In the genomic region with DNA sequence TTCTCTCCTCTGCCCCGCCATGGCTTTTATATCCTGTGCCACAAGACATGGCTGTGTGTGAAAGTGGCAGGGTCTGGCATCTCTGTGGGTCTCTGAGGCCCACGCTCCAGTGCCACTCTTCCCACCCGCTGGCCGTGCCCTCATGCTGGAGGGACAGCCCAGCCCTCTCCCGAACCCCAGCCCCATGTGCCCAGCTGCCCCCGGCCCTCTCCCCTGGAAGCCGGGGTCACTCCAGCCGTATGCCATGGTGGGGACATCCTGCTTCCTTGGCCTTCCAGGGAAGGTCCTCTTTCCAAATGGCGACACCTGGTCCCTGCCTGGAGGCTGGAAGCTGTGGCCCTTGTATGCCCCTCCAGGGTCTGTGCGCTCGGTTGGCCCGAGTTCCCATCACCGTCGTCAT, we compare ENCODE assay signal across 23 cellular contexts.
"Had no signal": no experiment of that assay in that cellular context is flagged by ENCODE, and none has a peak within 500 bp of the region (broad histone marks: within the 10 kb centered on the region; RNA-seq: fewer than 3 reads in every experiment).

No MANE protein-coding gene starts in this region.

- H3K27me3 Mint-ChIP-seq: activated CD4-positive, alpha-beta memory T cell treated with anti-CD3 and anti-CD28 coated beads, Interleukin-2, amount 10 ng/mL, durations not matched to agents 7 days and 5 days; memory B cell; naive B cell; stimulated activated naive CD8-positive, alpha-beta T cell treated with anti-CD3 and anti-CD28 coated beads, Interleukin-15, amount 100 ng/mL, for 72 hours had no signal

- H3K27ac Mint-ChIP-seq: activated CD4-positive, alpha-beta memory T cell treated with anti-CD3 and anti-CD28 coated beads, Interleukin-2, amount 10 ng/mL, durations not matched to agents 7 days and 5 days; dendritic cell treated with granulocyte-macrophage colony-stimulating factor and Interleukin-4, amounts not matched to agents 40 ng/mL and 50 ng/mL, for 4 days; T-helper 1 cell treated with Interleukin-12 subunit alpha and Interleukin-12 subunit beta and Interleukin-4 antibody, amounts not matched to agents 30 μg/mL and 1 μg/mL, for 36 hours had no signal

- DNase-seq: activated CD4-positive, alpha-beta memory T cell treated with anti-CD3 and anti-CD28 coated beads, Interleukin-2, amount 10 ng/mL, durations not matched to agents 7 days and 5 days; activated CD4-positive, alpha-beta T cell treated with anti-CD3 and anti-CD28 coated beads for 48 hours; activated T-cell treated with anti-CD3 and anti-CD28 coated beads for 4 hours; aorta; brain microvascular endothelial cell; caudate nucleus; effector CD4-positive, alpha-beta T cell; foreskin fibroblast; mucosa of descending colon; naive B cell; stimulated activated CD4-positive, alpha-beta T cell treated with anti-CD3 and anti-CD28 coated beads, Interleukin-1b, Interleukin-23, amount 100 ng/mL, for 48 hours; stimulated activated naive CD8-positive, alpha-beta T cell treated with anti-CD3 and anti-CD28 coated beads, Interleukin-15, amount 100 ng/mL, for 72 hours; T1000; trophoblast cell had no signal

- H3K4me3 ChIP-seq: hepatocyte, mucosa of descending colon, neural progenitor cell, ovary, prostate gland, vagina had no signal

- H3K4me1 ChIP-seq: neural progenitor cell had no signal

- H3K9ac ChIP-seq: neural progenitor cell had no signal

- H3K36me3 ChIP-seq: brain microvascular endothelial cell, neural progenitor cell, ovary, prostate gland had no signal

- H3K9me3 ChIP-seq: mucosa of descending colon, ovary, prostate gland, vagina had no signal

- H3K27ac ChIP-seq: brain microvascular endothelial cell, neural progenitor cell, ovary, vagina had no signal

- H3K4me3 Mint-ChIP-seq: activated CD4-positive, alpha-beta memory T cell treated with anti-CD3 and anti-CD28 coated beads, Interleukin-2, amount 10 ng/mL, durations not matched to agents 7 days and 5 days; dendritic cell treated with granulocyte-macrophage colony-stimulating factor and Interleukin-4, amounts not matched to agents 40 ng/mL and 50 ng/mL, for 4 days; memory B cell; stimulated activated naive CD8-positive, alpha-beta T cell treated with anti-CD3 and anti-CD28 coated beads, Interleukin-15, amount 100 ng/mL, for 72 hours; T-helper 1 cell treated with Interleukin-12 subunit alpha and Interleukin-12 subunit beta and Interleukin-4 antibody, amounts not matched to agents 30 μg/mL and 1 μg/mL, for 36 hours had no signal

- H3K36me3 Mint-ChIP-seq: activated naive CD4-positive, alpha-beta T cell treated with anti-CD3 and anti-CD28 coated beads, Interleukin-2, amount 50 U/mL, for 72 hours; memory B cell; naive B cell had no signal

- H3K4me1 Mint-ChIP-seq: activated CD4-positive, alpha-beta memory T cell treated with anti-CD3 and anti-CD28 coated beads, Interleukin-2, amount 10 ng/mL, durations not matched to agents 7 days and 5 days; stimulated activated naive CD8-positive, alpha-beta T cell treated with anti-CD3 and anti-CD28 coated beads, Interleukin-15, amount 100 ng/mL, for 72 hours had no signal

- ATAC-seq: activated naive CD4-positive, alpha-beta T cell treated with anti-CD3 and anti-CD28 coated beads, Interleukin-2, amount 50 U/mL, for 72 hours; stimulated activated naive CD8-positive, alpha-beta T cell treated with anti-CD3 and anti-CD28 coated beads, Interleukin-15, amount 100 ng/mL, for 72 hours had no signal

- H3K27me3 ChIP-seq: brain microvascular endothelial cell, hepatocyte, neural progenitor cell, ovary, vagina had no signal

- H3K9me3 Mint-ChIP-seq: activated CD4-positive, alpha-beta memory T cell treated with anti-CD3 and anti-CD28 coated beads, Interleukin-2, amount 10 ng/mL, durations not matched to agents 7 days and 5 days; activated naive CD4-positive, alpha-beta T cell treated with anti-CD3 and anti-CD28 coated beads, Interleukin-2, amount 50 U/mL, for 72 hours; dendritic cell treated with granulocyte-macrophage colony-stimulating factor and Interleukin-4, amounts not matched to agents 40 ng/mL and 50 ng/mL, for 4 days; memory B cell; naive B cell; neural progenitor cell; stimulated activated naive CD8-positive, alpha-beta T cell treated with anti-CD3 and anti-CD28 coated beads, Interleukin-15, amount 100 ng/mL, for 72 hours; T-helper 1 cell treated with Interleukin-12 subunit alpha and Interleukin-12 subunit beta and Interleukin-4 antibody, amounts not matched to agents 30 μg/mL and 1 μg/mL, for 36 hours had no signal
